In genomic region chr2:152717242-152718046, GRCh38 we compare ENCODE assay signal across 8 cellular contexts. TPM values are rescaled to one million over a fixed set of nuclear protein-coding genes. Genes with fewer than 3 reads are reported as not detected.
A peak's percentile ranks its signal among the peaks of the same experiment; 100 is the strongest.
DNase-seq lines count a peak whose midpoint lies in the region; ATAC-seq and TF ChIP-seq lines count a peak whose summit lies in the region.

Gene PRPF40A, minus strand, starts transcription at chr2:152717461. Its CDS starts 22 bp downstream, at chr2:152717439.

- WGBS in spleen, 5 donors: 0 to 1% (median 1%) methylated on average over 43 to 68 of the region's 68 CpGs

- H3K36me3 ChIP-seq in spleen: peaks cover 2 to 48% (median 16%) of the 10 kb centered on the region in 6 donors

- peaks cover 51% of the 10 kb centered on the region for H3K4me1 Mint-ChIP-seq in activated B cell treated with CpG ODN at 0.5 μM for 24 hours
- peaks cover 44 to 81% of the 10 kb centered on the region in 2 donors for H3K4me1 Mint-ChIP-seq in immature natural killer cell

- peak within 1 kb of the TSS; percentile 99 for H3K27ac ChIP-seq in caudate nucleus (ENCODE audit: low read depth, low read length)
- H3K27ac ChIP-seq in spleen: peak within 1 kb of the TSS; percentile 97 to 100 (median 99)

- peak within 1 kb of the TSS; percentile 78 to 98 (median 93) for H3K4me3 ChIP-seq in spleen

- H3K36me3 Mint-ChIP-seq in activated B cell treated with CpG ODN at 0.5 μM for 24 hours (ENCODE audit: low read depth): peaks cover 57% of the 10 kb centered on the region
- no peaks in the 10 kb centered on the region for H3K36me3 Mint-ChIP-seq in immature natural killer cell

- DNase-seq in AG08395 (ENCODE audit: low spot score): peak; percentile 99
- peak; percentile 98 for DNase-seq in NCI-H345 (lab: John Stamatoyannopoulos, UW)
- peak; percentile 97 for DNase-seq in activated B cell treated with CpG ODN at 0.5 μM for 24 hours
- DNase-seq in caudate nucleus (lab: John Stamatoyannopoulos, UW): peak; percentile 88 to 100 (median 98)
- peak; percentile 98 to 99 (median 98) for DNase-seq in immature natural killer cell
- peak; percentile 99 for DNase-seq in spleen

- H3K4me3 Mint-ChIP-seq in activated B cell treated with CpG ODN at 0.5 μM for 24 hours: peak within 1 kb of the TSS; percentile 100
- peak within 1 kb of the TSS; percentile 94 to 99 (median 98) for H3K4me3 Mint-ChIP-seq in immature natural killer cell

- no peaks in the 10 kb centered on the region for H3K9me3 ChIP-seq in spleen

- H3K27me3 Mint-ChIP-seq in activated B cell treated with CpG ODN at 0.5 μM for 24 hours (no peaks in the 10 kb centered on the region), immature natural killer cell (ENCODE audit: low read depth in 3 of 3) (peaks cover 19 to 24% (median 23%) of the 10 kb centered on the region in 3 donors)

- no peak for TF ChIP-seq CTCF in activated B cell treated with CpG ODN at 0.5 μM for 24 hours (IDR thresholded peaks at IDR 0.05)
- peak in 6 of 11 experiments; percentile 3 to 44 (median 23) for TF ChIP-seq CTCF in spleen (IDR thresholded peaks at IDR 0.05 in 8 of 11, conservative IDR thresholded peaks at IDR 0.05 in 3 of 11)

- peak; percentile 84 for TF ChIP-seq POLR2A in GM18951 (IDR thresholded peaks at IDR 0.05; ENCODE audit: extremely low read depth, insufficient read depth, insufficient read length)
- TF ChIP-seq POLR2A in spleen (IDR thresholded peaks at IDR 0.05): peak; percentile 18 to 44 (median 21)

- H3K4me1 ChIP-seq in spleen: peaks cover 32 to 84% (median 64%) of the 10 kb centered on the region in 6 donors

- peak within 1 kb of the TSS; percentile 98 for H3K27ac Mint-ChIP-seq in activated B cell treated with CpG ODN at 0.5 μM for 24 hours
- peak within 1 kb of the TSS; percentile 96 to 98 (median 96) for H3K27ac Mint-ChIP-seq in immature natural killer cell

- H3K9me3 Mint-ChIP-seq in activated B cell treated with CpG ODN at 0.5 μM for 24 hours (no peaks in the 10 kb centered on the region), immature natural killer cell (no peaks in the 10 kb centered on the region)

- intact Hi-C loops in activated B cell treated with CpG ODN at 0.5 μM for 24 hours (cut with micrococcal nuclease) (loop anchor here (1.0 to 5.0 kb wide), 7 partner anchors 382 to 1455 kb away; partner anchors contain the start of genes ARL5A, FMNL2, NMI and RBM43), spleen (cut with DNase I; ENCODE audit: low total_unique reads) (no loop called here)

- in situ Hi-C loops in GM18951 (cut with MboI; ENCODE audit: low sequenced_read_pairs, unreplicated experiment): no loop called here

- H3K27me3 ChIP-seq in spleen (replicated peaks in 1 of 7): no peaks in the 10 kb centered on the region

- CTCF ChIA-PET in activated B cell treated with CpG ODN at 0.5 μM for 24 hours (lab: Charles Lee): no interaction called here

- POLR2A ChIA-PET in activated B cell treated with CpG ODN at 0.5 μM for 24 hours (lab: Charles Lee): interaction anchor here (0.6 to 2.8 kb wide), 20 partner anchors 9 to 1450 kb away, joined by 3 to 27 read pairs (median 4); partner anchors contain the start of genes ARL5A, NMI and STAM2

- ATAC-seq in HG03196 (IDR thresholded peaks at IDR 0.05; ENCODE audit: unreplicated experiment) (peak; percentile 75), activated B cell treated with CpG ODN at 0.5 μM for 24 hours (ENCODE audit: low read depth) (peak; percentile 76)

RNA-seq across cellular contexts. Expression of gene PRPF40A, which starts in this region (rescaled TPM):
- 126 and 129 TPM in 2 replicates for total RNA-seq in activated B cell treated with CpG ODN at 0.5 μM for 24 hours
- polyA plus RNA-seq in immature natural killer cell: 100 to 1,000 TPM in 1 of 3 donors, 10 to 100 TPM in 2; 76.1 to 132 (median 85.7) TPM
- total RNA-seq in spleen: 100 to 1,000 TPM in 3 of 7 donors, 10 to 100 TPM in 4; 80.7 to 116 (median 93.8) TPM
- 10 to 100 TPM; 13.5 to 19.0 (median 17.0) TPM for polyA plus RNA-seq in spleen

Comparison
In these comparisons a context has a peak if more than half of its experiments do, and no peak if none do; other contexts are left out.
1. Peak in every context shown above with its lines: DNase-seq, ATAC-seq, H3K4me3 ChIP-seq and H3K27ac ChIP-seq.